Comparison of ENCODE assay signal across 1 cellular context in the genomic region with DNA sequence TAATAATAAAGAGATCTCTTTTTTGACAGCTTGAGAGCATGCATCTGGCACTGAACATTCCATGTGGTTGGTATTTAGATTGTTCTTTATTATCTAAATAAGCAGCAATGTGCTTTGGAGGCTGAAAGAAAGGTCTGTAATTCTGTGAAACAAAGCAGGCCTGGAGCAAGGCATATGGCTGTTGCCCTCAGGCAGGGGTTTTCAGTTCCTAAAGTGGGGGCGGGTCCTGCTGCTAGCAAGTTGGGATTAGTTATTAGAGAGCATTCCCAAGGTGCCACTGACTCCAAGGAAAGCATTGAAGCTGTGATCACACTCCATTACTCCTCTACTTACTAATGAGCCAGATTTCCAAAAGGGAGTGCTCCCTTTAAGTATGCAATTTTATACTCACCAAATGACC.
TF ChIP-seq lines count a peak whose summit lies in the region.

No MANE protein-coding gene starts in this region.

TF ChIP-seq in WTC11, 78 proteins besides CTCF, POLR2A, EP300 and RAD21 (continued from another document):
- TF ChIP-seq, protein P1, sequence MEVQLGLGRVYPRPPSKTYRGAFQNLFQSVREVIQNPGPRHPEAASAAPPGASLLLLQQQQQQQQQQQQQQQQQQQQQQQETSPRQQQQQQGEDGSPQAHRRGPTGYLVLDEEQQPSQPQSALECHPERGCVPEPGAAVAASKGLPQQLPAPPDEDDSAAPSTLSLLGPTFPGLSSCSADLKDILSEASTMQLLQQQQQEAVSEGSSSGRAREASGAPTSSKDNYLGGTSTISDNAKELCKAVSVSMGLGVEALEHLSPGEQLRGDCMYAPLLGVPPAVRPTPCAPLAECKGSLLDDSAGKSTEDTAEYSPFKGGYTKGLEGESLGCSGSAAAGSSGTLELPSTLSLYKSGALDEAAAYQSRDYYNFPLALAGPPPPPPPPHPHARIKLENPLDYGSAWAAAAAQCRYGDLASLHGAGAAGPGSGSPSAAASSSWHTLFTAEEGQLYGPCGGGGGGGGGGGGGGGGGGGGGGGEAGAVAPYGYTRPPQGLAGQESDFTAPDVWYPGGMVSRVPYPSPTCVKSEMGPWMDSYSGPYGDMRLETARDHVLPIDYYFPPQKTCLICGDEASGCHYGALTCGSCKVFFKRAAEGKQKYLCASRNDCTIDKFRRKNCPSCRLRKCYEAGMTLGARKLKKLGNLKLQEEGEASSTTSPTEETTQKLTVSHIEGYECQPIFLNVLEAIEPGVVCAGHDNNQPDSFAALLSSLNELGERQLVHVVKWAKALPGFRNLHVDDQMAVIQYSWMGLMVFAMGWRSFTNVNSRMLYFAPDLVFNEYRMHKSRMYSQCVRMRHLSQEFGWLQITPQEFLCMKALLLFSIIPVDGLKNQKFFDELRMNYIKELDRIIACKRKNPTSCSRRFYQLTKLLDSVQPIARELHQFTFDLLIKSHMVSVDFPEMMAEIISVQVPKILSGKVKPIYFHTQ (CRISPR knock-in tag; IDR thresholded peaks at IDR 0.05): no peak
- TF ChIP-seq, protein P2, sequence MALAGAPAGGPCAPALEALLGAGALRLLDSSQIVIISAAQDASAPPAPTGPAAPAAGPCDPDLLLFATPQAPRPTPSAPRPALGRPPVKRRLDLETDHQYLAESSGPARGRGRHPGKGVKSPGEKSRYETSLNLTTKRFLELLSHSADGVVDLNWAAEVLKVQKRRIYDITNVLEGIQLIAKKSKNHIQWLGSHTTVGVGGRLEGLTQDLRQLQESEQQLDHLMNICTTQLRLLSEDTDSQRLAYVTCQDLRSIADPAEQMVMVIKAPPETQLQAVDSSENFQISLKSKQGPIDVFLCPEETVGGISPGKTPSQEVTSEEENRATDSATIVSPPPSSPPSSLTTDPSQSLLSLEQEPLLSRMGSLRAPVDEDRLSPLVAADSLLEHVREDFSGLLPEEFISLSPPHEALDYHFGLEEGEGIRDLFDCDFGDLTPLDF (CRISPR knock-in tag; IDR thresholded peaks at IDR 0.05): no peak
- TF ChIP-seq FOXK1 (CRISPR knock-in tag; IDR thresholded peaks at IDR 0.05) (no peak), GTF2I (CRISPR knock-in tag; conservative IDR thresholded peaks at IDR 0.05) (no peak), EMX1 (CRISPR knock-in tag; IDR thresholded peaks at IDR 0.05) (no peak), ZNF219 (CRISPR knock-in tag; IDR thresholded peaks at IDR 0.05; ENCODE audit: borderline replicate concordance) (no peak), CREB1 (CRISPR knock-in tag; IDR thresholded peaks at IDR 0.05) (no peak), GABPB1 (CRISPR knock-in tag; IDR thresholded peaks at IDR 0.05) (no peak)
- TF ChIP-seq, protein P3, sequence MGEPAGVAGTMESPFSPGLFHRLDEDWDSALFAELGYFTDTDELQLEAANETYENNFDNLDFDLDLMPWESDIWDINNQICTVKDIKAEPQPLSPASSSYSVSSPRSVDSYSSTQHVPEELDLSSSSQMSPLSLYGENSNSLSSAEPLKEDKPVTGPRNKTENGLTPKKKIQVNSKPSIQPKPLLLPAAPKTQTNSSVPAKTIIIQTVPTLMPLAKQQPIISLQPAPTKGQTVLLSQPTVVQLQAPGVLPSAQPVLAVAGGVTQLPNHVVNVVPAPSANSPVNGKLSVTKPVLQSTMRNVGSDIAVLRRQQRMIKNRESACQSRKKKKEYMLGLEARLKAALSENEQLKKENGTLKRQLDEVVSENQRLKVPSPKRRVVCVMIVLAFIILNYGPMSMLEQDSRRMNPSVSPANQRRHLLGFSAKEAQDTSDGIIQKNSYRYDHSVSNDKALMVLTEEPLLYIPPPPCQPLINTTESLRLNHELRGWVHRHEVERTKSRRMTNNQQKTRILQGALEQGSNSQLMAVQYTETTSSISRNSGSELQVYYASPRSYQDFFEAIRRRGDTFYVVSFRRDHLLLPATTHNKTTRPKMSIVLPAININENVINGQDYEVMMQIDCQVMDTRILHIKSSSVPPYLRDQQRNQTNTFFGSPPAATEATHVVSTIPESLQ (CRISPR knock-in tag; IDR thresholded peaks at IDR 0.05): no peak
- TF ChIP-seq, protein P4, sequence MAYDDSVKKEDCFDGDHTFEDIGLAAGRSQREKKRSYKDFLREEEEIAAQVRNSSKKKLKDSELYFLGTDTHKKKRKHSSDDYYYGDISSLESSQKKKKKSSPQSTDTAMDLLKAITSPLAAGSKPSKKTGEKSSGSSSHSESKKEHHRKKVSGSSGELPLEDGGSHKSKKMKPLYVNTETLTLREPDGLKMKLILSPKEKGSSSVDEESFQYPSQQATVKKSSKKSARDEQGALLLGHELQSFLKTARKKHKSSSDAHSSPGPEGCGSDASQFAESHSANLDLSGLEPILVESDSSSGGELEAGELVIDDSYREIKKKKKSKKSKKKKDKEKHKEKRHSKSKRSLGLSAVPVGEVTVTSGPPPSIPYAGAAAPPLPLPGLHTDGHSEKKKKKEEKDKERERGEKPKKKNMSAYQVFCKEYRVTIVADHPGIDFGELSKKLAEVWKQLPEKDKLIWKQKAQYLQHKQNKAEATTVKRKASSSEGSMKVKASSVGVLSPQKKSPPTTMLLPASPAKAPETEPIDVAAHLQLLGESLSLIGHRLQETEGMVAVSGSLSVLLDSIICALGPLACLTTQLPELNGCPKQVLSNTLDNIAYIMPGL (CRISPR knock-in tag; IDR thresholded peaks at IDR 0.05): no peak
